In the genomic region with DNA sequence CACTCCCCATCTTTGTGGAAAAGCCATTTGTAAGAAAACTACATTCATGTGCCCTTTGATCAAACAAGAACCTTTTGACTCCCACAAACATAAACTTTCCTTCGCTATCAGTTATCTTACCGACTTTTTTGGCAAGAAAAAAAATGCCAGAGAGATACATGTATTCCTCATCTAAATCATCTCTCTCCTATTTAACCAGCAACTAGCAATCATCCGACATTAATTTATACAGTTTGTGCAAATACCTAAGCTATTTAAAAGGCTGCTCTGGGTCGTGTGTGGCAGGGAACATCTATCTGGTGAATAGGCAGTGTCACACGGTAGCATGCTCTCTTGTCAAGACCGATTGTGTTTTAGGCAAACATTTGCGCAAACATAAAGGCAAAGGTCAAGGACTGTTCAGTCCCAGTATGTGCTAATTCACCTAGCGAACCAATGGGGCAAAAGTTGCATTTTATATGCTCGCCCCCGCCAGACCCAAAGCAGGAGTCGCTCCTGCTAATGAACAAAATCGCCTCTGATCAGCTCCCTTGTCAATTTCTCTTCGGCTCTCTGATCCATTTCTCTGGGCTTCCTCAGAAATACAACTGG, we compare ENCODE assay signal across 1 cellular context.
TF ChIP-seq lines count a peak whose summit lies in the region.

No MANE protein-coding gene starts in this region.

TF ChIP-seq in HepG2, 621 proteins besides CTCF, POLR2A, EP300 and RAD21 (continued from another document and continues in another):
- TF ChIP-seq, protein P1, sequence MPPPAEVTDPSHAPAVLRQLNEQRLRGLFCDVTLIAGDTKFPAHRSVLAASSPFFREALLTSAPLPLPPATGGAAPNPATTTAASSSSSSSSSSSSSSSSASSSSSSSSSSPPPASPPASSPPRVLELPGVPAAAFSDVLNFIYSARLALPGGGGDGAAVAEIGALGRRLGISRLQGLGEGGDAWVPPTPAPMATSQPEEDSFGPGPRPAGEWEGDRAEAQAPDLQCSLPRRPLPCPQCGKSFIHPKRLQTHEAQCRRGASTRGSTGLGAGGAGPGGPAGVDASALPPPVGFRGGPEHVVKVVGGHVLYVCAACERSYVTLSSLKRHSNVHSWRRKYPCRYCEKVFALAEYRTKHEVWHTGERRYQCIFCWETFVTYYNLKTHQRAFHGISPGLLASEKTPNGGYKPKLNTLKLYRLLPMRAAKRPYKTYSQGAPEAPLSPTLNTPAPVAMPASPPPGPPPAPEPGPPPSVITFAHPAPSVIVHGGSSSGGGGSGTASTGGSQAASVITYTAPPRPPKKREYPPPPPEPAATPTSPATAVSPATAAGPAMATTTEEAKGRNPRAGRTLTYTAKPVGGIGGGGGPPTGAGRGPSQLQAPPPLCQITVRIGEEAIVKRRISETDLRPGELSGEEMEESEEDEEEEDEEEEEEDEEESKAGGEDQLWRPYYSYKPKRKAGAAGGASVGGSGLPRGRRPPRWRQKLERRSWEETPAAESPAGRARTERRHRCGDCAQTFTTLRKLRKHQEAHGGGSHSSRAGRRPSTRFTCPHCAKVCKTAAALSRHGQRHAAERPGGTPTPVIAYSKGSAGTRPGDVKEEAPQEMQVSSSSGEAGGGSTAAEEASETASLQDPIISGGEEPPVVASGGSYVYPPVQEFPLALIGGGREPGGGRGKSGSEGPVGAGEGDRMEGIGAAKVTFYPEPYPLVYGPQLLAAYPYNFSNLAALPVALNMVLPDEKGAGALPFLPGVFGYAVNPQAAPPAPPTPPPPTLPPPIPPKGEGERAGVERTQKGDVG (CRISPR knock-in tag; IDR thresholded peaks at IDR 0.05; ENCODE audit: borderline replicate concordance), result no peak
- TF ChIP-seq ZNF513 (CRISPR knock-in tag; conservative IDR thresholded peaks at IDR 0.05) (no peak), HMGA1 (CRISPR knock-in tag; conservative IDR thresholded peaks at IDR 0.05) (no peak), ZSCAN30 (CRISPR knock-in tag; IDR thresholded peaks at IDR 0.05) (no peak), ZNF225 (CRISPR knock-in tag; IDR thresholded peaks at IDR 0.05) (no peak), ZNF441 (CRISPR knock-in tag; IDR thresholded peaks at IDR 0.05; ENCODE audit: borderline replicate concordance) (no peak), SP1 (IDR thresholded peaks at IDR 0.05) (no peak), SP1 (CRISPR knock-in tag; IDR thresholded peaks at IDR 0.05) (no peak), HOXA3 (CRISPR knock-in tag; IDR thresholded peaks at IDR 0.05) (peak; percentile 36; the same call in 1 of the 2 replicates), HDAC1 (CRISPR knock-in tag; IDR thresholded peaks at IDR 0.05) (peak; percentile 42; the same call in 1 of the 2 replicates), TEAD3 (CRISPR knock-in tag; optimal IDR thresholded peaks at IDR 0.05; ENCODE audit: borderline replicate concordance) (peak; percentile 51), ZNF552 (CRISPR knock-in tag; IDR thresholded peaks at IDR 0.05; ENCODE audit: borderline replicate concordance) (no peak), ZNF263 (CRISPR knock-in tag; IDR thresholded peaks at IDR 0.05) (no peak), NONO (IDR thresholded peaks at IDR 0.05) (no peak), NONO (CRISPR knock-in tag; conservative IDR thresholded peaks at IDR 0.05) (0 out of 2 replicates have a peak, but pooled peaks have one; percentile 33), BATF2 (CRISPR knock-in tag; IDR thresholded peaks at IDR 0.05) (no peak), CENPX (CRISPR knock-in tag; IDR thresholded peaks at IDR 0.05) (no peak), ZNF275 (CRISPR knock-in tag; IDR thresholded peaks at IDR 0.05; ENCODE audit: borderline replicate concordance) (no peak), TSC22D2 (CRISPR knock-in tag; IDR thresholded peaks at IDR 0.05; ENCODE audit: borderline replicate concordance) (no peak), CBX2 (IDR thresholded peaks at IDR 0.05; ENCODE audit: low read depth, low read length) (no peak), CBX2 (CRISPR knock-in tag; IDR thresholded peaks at IDR 0.05; ENCODE audit: low read depth) (no peak), HDAC6 (IDR thresholded peaks at IDR 0.05; ENCODE audit: low read depth, low read length) (no peak), JUN (CRISPR knock-in tag; IDR thresholded peaks at IDR 0.05) (no peak), HNRNPLL (IDR thresholded peaks at IDR 0.05; ENCODE audit: low read depth, low read length, poor library complexity, severe bottlenecking) (no peak), ZBTB21 (CRISPR knock-in tag; IDR thresholded peaks at IDR 0.05) (no peak), MLX (CRISPR knock-in tag; IDR thresholded peaks at IDR 0.05) (peak; percentile 41; the same call in 1 of the 2 replicates), NFYB (CRISPR knock-in tag; IDR thresholded peaks at IDR 0.05) (peak; percentile 31; the same call in 1 of the 2 replicates), DBP (CRISPR knock-in tag; IDR thresholded peaks at IDR 0.05; ENCODE audit: not compliant biosample characterization) (no peak), ZNF878 (CRISPR knock-in tag; IDR thresholded peaks at IDR 0.05) (no peak), RAD51 (IDR thresholded peaks at IDR 0.05; ENCODE audit: borderline replicate concordance) (no peak), MTF1 (CRISPR knock-in tag; IDR thresholded peaks at IDR 0.05) (no peak), JUND (CRISPR knock-in tag; IDR thresholded peaks at IDR 0.05) (no peak), MEF2D (CRISPR knock-in tag; IDR thresholded peaks at IDR 0.05) (no peak)
- TF ChIP-seq, protein P2, sequence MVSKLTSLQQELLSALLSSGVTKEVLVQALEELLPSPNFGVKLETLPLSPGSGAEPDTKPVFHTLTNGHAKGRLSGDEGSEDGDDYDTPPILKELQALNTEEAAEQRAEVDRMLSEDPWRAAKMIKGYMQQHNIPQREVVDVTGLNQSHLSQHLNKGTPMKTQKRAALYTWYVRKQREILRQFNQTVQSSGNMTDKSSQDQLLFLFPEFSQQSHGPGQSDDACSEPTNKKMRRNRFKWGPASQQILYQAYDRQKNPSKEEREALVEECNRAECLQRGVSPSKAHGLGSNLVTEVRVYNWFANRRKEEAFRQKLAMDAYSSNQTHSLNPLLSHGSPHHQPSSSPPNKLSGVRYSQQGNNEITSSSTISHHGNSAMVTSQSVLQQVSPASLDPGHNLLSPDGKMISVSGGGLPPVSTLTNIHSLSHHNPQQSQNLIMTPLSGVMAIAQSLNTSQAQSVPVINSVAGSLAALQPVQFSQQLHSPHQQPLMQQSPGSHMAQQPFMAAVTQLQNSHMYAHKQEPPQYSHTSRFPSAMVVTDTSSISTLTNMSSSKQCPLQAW (CRISPR knock-in tag; IDR thresholded peaks at IDR 0.05), result no peak
- TF ChIP-seq, protein P3, sequence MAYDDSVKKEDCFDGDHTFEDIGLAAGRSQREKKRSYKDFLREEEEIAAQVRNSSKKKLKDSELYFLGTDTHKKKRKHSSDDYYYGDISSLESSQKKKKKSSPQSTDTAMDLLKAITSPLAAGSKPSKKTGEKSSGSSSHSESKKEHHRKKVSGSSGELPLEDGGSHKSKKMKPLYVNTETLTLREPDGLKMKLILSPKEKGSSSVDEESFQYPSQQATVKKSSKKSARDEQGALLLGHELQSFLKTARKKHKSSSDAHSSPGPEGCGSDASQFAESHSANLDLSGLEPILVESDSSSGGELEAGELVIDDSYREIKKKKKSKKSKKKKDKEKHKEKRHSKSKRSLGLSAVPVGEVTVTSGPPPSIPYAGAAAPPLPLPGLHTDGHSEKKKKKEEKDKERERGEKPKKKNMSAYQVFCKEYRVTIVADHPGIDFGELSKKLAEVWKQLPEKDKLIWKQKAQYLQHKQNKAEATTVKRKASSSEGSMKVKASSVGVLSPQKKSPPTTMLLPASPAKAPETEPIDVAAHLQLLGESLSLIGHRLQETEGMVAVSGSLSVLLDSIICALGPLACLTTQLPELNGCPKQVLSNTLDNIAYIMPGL (CRISPR knock-in tag; IDR thresholded peaks at IDR 0.05; ENCODE audit: borderline replicate concordance in 1 of 2, low read depth in 1 of 2), result no peak
- TF ChIP-seq, protein P4, sequence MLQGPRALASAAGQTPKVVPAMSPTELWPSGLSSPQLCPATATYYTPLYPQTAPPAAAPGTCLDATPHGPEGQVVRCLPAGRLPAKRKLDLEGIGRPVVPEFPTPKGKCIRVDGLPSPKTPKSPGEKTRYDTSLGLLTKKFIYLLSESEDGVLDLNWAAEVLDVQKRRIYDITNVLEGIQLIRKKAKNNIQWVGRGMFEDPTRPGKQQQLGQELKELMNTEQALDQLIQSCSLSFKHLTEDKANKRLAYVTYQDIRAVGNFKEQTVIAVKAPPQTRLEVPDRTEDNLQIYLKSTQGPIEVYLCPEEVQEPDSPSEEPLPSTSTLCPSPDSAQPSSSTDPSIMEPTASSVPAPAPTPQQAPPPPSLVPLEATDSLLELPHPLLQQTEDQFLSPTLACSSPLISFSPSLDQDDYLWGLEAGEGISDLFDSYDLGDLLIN (CRISPR knock-in tag; IDR thresholded peaks at IDR 0.05; ENCODE audit: borderline replicate concordance), result no peak
- TF ChIP-seq, protein P5, sequence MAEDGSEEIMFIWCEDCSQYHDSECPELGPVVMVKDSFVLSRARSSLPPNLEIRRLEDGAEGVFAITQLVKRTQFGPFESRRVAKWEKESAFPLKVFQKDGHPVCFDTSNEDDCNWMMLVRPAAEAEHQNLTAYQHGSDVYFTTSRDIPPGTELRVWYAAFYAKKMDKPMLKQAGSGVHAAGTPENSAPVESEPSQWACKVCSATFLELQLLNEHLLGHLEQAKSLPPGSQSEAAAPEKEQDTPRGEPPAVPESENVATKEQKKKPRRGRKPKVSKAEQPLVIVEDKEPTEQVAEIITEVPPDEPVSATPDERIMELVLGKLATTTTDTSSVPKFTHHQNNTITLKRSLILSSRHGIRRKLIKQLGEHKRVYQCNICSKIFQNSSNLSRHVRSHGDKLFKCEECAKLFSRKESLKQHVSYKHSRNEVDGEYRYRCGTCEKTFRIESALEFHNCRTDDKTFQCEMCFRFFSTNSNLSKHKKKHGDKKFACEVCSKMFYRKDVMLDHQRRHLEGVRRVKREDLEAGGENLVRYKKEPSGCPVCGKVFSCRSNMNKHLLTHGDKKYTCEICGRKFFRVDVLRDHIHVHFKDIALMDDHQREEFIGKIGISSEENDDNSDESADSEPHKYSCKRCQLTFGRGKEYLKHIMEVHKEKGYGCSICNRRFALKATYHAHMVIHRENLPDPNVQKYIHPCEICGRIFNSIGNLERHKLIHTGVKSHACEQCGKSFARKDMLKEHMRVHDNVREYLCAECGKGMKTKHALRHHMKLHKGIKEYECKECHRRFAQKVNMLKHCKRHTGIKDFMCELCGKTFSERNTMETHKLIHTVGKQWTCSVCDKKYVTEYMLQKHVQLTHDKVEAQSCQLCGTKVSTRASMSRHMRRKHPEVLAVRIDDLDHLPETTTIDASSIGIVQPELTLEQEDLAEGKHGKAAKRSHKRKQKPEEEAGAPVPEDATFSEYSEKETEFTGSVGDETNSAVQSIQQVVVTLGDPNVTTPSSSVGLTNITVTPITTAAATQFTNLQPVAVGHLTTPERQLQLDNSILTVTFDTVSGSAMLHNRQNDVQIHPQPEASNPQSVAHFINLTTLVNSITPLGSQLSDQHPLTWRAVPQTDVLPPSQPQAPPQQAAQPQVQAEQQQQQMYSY (CRISPR knock-in tag; IDR thresholded peaks at IDR 0.05), result no peak
- TF ChIP-seq, protein P6, sequence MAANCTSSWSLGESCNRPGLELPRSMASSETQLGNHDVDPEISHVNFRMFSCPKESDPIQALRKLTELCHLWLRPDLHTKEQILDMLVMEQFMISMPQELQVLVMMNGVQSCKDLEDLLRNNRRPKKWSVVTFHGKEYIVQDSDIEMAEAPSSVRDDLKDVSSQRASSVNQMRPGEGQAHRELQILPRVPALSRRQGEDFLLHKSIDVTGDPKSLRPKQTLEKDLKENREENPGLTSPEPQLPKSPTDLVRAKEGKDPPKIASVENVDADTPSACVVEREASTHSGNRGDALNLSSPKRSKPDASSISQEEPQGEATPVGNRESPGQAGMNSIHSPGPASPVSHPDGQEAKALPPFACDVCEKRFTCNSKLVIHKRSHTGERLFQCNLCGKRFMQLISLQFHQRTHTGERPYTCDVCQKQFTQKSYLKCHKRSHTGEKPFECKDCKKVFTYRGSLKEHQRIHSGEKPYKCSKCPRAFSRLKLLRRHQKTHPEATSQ (CRISPR knock-in tag; IDR thresholded peaks at IDR 0.05; ENCODE audit: borderline replicate concordance), result 0 out of 2 replicates have a peak, but pooled peaks have one; percentile 43
- TF ChIP-seq, protein P7, sequence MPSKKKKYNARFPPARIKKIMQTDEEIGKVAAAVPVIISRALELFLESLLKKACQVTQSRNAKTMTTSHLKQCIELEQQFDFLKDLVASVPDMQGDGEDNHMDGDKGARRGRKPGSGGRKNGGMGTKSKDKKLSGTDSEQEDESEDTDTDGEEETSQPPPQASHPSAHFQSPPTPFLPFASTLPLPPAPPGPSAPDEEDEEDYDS (CRISPR knock-in tag; IDR thresholded peaks at IDR 0.05), result no peak
